In the genomic region with DNA sequence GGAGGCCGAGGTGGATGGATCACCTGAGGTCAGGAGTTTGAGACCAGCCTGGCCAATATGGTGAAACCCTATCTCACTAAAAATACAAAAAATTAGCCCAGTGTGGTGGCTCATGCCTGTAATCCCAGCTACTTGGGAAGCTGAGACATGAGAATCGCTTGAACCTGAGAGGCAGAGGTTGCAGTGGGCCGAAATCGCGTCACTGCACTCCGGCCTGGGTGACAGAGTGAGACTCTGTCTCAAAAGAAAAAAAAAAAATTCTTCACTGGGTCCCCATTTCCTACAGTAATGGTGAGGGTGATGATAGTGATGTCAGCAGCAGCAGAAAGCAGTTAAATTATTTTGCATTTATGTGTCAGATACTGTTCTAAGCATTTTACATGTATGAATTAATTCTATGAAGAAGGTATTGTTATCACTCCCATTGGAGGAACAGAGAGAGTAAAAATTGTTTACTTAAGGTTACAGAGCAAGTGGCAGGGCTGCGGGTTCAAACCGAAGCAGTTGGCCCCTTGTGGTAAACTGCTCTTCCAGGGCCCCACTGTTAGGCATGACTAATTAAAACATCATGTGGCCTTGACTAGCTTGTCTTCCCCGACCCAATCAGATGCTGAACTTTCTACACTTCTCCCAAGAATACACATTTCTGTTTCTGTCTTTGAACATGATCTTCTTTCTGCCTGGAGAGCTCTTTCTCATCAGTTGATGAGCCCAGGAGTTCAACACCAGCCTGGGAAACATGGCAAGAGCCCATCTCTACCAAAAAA, we compare ENCODE assay signal across 1 cellular context.
TF ChIP-seq lines count a peak whose summit lies in the region.

No MANE protein-coding gene starts in this region.

TF ChIP-seq in SK-N-SH treated with all-trans-retinoic acid at 6 μM for 48 hours, 23 proteins besides CTCF, POLR2A, EP300 and RAD21 (continued from another document):
- TF ChIP-seq, protein P1, sequence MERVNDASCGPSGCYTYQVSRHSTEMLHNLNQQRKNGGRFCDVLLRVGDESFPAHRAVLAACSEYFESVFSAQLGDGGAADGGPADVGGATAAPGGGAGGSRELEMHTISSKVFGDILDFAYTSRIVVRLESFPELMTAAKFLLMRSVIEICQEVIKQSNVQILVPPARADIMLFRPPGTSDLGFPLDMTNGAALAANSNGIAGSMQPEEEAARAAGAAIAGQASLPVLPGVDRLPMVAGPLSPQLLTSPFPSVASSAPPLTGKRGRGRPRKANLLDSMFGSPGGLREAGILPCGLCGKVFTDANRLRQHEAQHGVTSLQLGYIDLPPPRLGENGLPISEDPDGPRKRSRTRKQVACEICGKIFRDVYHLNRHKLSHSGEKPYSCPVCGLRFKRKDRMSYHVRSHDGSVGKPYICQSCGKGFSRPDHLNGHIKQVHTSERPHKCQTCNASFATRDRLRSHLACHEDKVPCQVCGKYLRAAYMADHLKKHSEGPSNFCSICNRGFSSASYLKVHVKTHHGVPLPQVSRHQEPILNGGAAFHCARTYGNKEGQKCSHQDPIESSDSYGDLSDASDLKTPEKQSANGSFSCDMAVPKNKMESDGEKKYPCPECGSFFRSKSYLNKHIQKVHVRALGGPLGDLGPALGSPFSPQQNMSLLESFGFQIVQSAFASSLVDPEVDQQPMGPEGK (CRISPR knock-in tag; IDR thresholded peaks at IDR 0.05; ENCODE audit: borderline replicate concordance) = no peak
- no peak for TF ChIP-seq OSR1 (CRISPR knock-in tag; IDR thresholded peaks at IDR 0.05)
- TF ChIP-seq ZC3H10 (CRISPR knock-in tag; IDR thresholded peaks at IDR 0.05) = no peak
- TF ChIP-seq ISL1 (CRISPR knock-in tag; IDR thresholded peaks at IDR 0.05) = no peak
- TF ChIP-seq ZNF565 (CRISPR knock-in tag; conservative IDR thresholded peaks at IDR 0.05; ENCODE audit: low read depth) = no peak
- no peak for TF ChIP-seq ZNF70 (CRISPR knock-in tag; IDR thresholded peaks at IDR 0.05)
- TF ChIP-seq PPARA (CRISPR knock-in tag; IDR thresholded peaks at IDR 0.05; ENCODE audit: borderline replicate concordance) = no peak
- TF ChIP-seq, protein P2, sequence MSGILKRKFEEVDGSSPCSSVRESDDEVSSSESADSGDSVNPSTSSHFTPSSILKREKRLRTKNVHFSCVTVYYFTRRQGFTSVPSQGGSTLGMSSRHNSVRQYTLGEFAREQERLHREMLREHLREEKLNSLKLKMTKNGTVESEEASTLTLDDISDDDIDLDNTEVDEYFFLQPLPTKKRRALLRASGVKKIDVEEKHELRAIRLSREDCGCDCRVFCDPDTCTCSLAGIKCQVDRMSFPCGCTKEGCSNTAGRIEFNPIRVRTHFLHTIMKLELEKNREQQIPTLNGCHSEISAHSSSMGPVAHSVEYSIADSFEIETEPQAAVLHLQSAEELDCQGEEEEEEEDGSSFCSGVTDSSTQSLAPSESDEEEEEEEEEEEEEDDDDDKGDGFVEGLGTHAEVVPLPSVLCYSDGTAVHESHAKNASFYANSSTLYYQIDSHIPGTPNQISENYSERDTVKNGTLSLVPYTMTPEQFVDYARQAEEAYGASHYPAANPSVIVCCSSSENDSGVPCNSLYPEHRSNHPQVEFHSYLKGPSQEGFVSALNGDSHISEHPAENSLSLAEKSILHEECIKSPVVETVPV (CRISPR knock-in tag; IDR thresholded peaks at IDR 0.05) = no peak
- TF ChIP-seq ESRRG (CRISPR knock-in tag; IDR thresholded peaks at IDR 0.05) = no peak
- no peak for TF ChIP-seq ZFP3 (CRISPR knock-in tag; IDR thresholded peaks at IDR 0.05)
- TF ChIP-seq GLIS3 (CRISPR knock-in tag; IDR thresholded peaks at IDR 0.05) = no peak
- TF ChIP-seq, protein P3, sequence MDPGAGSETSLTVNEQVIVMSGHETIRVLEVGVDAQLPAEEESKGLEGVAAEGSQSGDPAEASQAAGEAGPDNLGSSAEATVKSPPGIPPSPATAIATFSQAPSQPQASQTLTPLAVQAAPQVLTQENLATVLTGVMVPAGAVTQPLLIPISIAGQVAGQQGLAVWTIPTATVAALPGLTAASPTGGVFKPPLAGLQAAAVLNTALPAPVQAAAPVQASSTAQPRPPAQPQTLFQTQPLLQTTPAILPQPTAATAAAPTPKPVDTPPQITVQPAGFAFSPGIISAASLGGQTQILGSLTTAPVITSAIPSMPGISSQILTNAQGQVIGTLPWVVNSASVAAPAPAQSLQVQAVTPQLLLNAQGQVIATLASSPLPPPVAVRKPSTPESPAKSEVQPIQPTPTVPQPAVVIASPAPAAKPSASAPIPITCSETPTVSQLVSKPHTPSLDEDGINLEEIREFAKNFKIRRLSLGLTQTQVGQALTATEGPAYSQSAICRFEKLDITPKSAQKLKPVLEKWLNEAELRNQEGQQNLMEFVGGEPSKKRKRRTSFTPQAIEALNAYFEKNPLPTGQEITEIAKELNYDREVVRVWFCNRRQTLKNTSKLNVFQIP (CRISPR knock-in tag; IDR thresholded peaks at IDR 0.05; ENCODE audit: borderline replicate concordance, low read depth) = no peak
- TF ChIP-seq ARNTL (CRISPR knock-in tag; IDR thresholded peaks at IDR 0.05; ENCODE audit: borderline replicate concordance, low read depth) = no peak
- no peak for TF ChIP-seq BACH2 (CRISPR knock-in tag; IDR thresholded peaks at IDR 0.05; ENCODE audit: borderline replicate concordance)
- TF ChIP-seq, protein P4, sequence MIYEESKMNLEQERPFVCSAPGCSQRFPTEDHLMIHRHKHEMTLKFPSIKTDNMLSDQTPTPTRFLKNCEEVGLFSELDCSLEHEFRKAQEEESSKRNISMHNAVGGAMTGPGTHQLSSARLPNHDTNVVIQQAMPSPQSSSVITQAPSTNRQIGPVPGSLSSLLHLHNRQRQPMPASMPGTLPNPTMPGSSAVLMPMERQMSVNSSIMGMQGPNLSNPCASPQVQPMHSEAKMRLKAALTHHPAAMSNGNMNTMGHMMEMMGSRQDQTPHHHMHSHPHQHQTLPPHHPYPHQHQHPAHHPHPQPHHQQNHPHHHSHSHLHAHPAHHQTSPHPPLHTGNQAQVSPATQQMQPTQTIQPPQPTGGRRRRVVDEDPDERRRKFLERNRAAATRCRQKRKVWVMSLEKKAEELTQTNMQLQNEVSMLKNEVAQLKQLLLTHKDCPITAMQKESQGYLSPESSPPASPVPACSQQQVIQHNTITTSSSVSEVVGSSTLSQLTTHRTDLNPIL (CRISPR knock-in tag; IDR thresholded peaks at IDR 0.05; ENCODE audit: low read depth) = no peak
- TF ChIP-seq ZFP30 (CRISPR knock-in tag; IDR thresholded peaks at IDR 0.05) = no peak
- TF ChIP-seq ZNF8 (CRISPR knock-in tag; IDR thresholded peaks at IDR 0.05) = no peak
- TF ChIP-seq CSDC2 (CRISPR knock-in tag; IDR thresholded peaks at IDR 0.05) = no peak
- no peak for TF ChIP-seq SNAI2 (CRISPR knock-in tag; IDR thresholded peaks at IDR 0.05)
